In the genomic region with DNA sequence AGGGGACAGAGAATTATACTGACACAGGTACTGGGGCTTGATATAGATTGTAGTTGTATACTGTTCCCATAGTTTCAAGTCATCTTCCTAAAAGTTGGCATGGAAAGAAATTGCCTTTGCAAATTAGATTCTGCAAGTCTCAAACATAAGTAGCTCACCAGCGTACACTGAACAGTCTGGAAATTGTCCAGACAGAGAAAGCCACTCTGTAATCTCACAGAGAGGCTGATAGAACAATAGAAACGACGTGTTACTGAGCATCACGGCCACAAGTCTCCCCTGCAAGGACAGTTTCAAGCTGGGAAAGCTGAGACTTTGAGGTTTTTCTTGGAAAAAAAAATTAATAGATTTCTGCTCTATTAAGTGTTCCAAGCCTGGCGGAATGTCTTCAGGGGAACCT, we compare ENCODE assay signal across 20 cellular contexts.
A peak's percentile ranks its signal among the peaks of the same experiment; 100 is the strongest.
DNase-seq lines count a peak whose midpoint lies in the region; ATAC-seq and TF ChIP-seq lines count a peak whose summit lies in the region.
"Had no signal": no experiment of that assay in that cellular context is flagged by ENCODE, and none has a peak within 500 bp of the region (broad histone marks: within the 10 kb centered on the region; RNA-seq: fewer than 3 reads in every experiment).

No MANE protein-coding gene starts in this region.

- no peaks in the 10 kb centered on the region for H3K79me2 ChIP-seq in hepatocyte

- intact Hi-C loops in left ventricle myocardium superior (cut with micrococcal nuclease) (no loop called here), cardiac septum (cut with DNase I) (no loop called here)

- no peaks in the 10 kb centered on the region for H3K9me3 ChIP-seq in hepatocyte (ENCODE audit: low read depth)
- H3K9me3 ChIP-seq: A549 had no signal

- no peak overlapping the region for H3K27ac ChIP-seq in hepatocyte
- H3K27ac ChIP-seq: A549, GM23248 had no signal

- no peaks in the 10 kb centered on the region for H3K27me3 ChIP-seq in hepatocyte

- H2AFZ ChIP-seq in hepatocyte = no peak overlapping the region
- H2AFZ ChIP-seq: GM23248 had no signal

- no peaks in the 10 kb centered on the region for H4K20me1 ChIP-seq in hepatocyte (ENCODE audit: insufficient read depth, poor library complexity, severe bottlenecking)

- H3K4me2 ChIP-seq in hepatocyte = no peak overlapping the region
- H3K4me2 ChIP-seq: A549 had no signal

- H3K4me1 ChIP-seq in hepatocyte (ENCODE audit: insufficient read depth) = no peaks in the 10 kb centered on the region
- H3K4me1 ChIP-seq: A549 had no signal

- no peak overlapping the region for H3K4me3 ChIP-seq in hepatocyte
- H3K4me3 ChIP-seq: A549, GM23248 had no signal

- H3K9me2 ChIP-seq in hepatocyte (replicated peaks; ENCODE audit: insufficient read depth) = no peaks in the 10 kb centered on the region

- DNase-seq in left ventricle myocardium superior (no peak), cardiac septum (ENCODE audit: low spot score) (no peak), globus pallidus (ENCODE audit: low spot score) (peak; percentile 28), superior temporal gyrus (ENCODE audit: extremely low spot score) (peak; percentile 47), hepatocyte (ENCODE audit: low spot score) (no peak)
- DNase-seq: 8988T; ACHN; AML-193; C1 segment of cervical spinal cord; Calu3; CD4-positive, alpha-beta memory T cell; COR-L47; DMS53; DMS79 treated with DMSO at 0.1 percent for 48 hours; GF-D8; GM23248; H7; HCEC 1CT had no signal

- TF ChIP-seq CTCF in hepatocyte (IDR thresholded peaks at IDR 0.05; ENCODE audit: poor library complexity) = no peak

- 72% methylated on average over 5 of the region's 5 CpGs for WGBS in hepatocyte (ENCODE audit: low lambda C conversion rate, missing lambda C conversion rate)

- no peaks in the 10 kb centered on the region for H3K36me3 ChIP-seq in hepatocyte (replicated peaks; ENCODE audit: insufficient read depth, low read depth)

- ATAC-seq in left ventricle myocardium superior (peak; percentile 23), GM18868 (IDR thresholded peaks at IDR 0.05; ENCODE audit: unreplicated experiment) (no peak)
- ATAC-seq: A549 had no signal

Comparison
In these comparisons a context has a peak if more than half of its experiments do, and no peak if none do; other contexts are left out.
1. DNase-seq: peak in globus pallidus (single experiment) and superior temporal gyrus (single experiment); none in left ventricle myocardium superior (single experiment), cardiac septum (single experiment) and hepatocyte (single experiment).